ENCODE assay signal across 9 cellular contexts in the genomic region with DNA sequence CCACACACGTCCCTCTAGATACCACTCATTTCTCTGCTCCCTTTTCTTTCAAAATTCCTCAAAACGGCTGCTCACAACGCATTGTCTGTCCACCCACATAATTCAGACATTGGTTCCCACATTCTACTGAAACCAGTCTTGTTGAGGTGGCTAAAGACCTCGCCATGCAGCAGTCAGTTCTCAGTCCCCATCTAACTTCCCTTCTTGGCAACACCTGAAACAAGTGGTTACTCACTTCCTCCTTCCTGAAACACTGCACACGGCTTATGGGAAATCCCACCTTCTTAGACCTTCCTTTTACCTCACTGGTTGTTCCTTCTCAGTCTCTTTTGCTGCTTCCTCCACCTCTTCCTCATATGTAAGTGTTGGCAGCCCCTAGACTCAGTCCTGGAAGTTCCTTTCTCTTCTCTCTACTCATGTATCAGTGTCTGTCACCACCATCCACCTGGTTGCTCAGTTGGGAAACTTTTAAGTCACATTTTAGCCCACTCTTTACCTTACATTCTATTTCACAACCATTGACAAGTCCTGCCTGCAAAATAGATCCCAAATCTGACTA.
DNase-seq lines count a peak whose midpoint lies in the region; ATAC-seq and TF ChIP-seq lines count a peak whose summit lies in the region.
"Had no signal": no experiment of that assay in that cellular context is flagged by ENCODE, and none has a peak within 500 bp of the region (broad histone marks: within the 10 kb centered on the region; RNA-seq: fewer than 3 reads in every experiment).

No MANE protein-coding gene starts in this region.

- ATAC-seq in HG02885 (IDR thresholded peaks at IDR 0.05; ENCODE audit: poor library complexity, unreplicated experiment) (peak; percentile 98), upper lobe of right lung (peak; percentile 31), WTC11 (no peak)
- ATAC-seq: sciatic nerve had no signal

- H3K27me3 ChIP-seq in upper lobe of right lung, result no peaks in the 10 kb centered on the region

- POLR2A ChIA-PET in OCI-LY7 (lab: Charles Lee), result interaction anchor here (1.4 kb wide), 1 partner anchor 12 kb away, joined by 3 read pairs; no protein-coding TSS in a partner anchor
- POLR2A ChIA-PET in WTC11 (lab: Charles Lee), result no interaction called here

- H3K27ac ChIP-seq in OCI-LY7 (ENCODE audit: low read depth, low read length, poor library complexity, severe bottlenecking) (no peak overlapping the region), upper lobe of right lung (no peak overlapping the region)

- peaks cover 9% of the 10 kb centered on the region for H3K4me1 ChIP-seq in OCI-LY7 (ENCODE audit: insufficient read depth, low read length, poor library complexity, severe bottlenecking)
- peaks cover 3% of the 10 kb centered on the region for H3K4me1 ChIP-seq in upper lobe of right lung

- no peaks in the 10 kb centered on the region for H3K79me2 ChIP-seq in OCI-LY7 (ENCODE audit: insufficient read depth, low read depth, low read length)

- H3K36me3 Mint-ChIP-seq in WTC11, result no peaks in the 10 kb centered on the region

- H3K27ac Mint-ChIP-seq in WTC11, result no peak overlapping the region

- TF ChIP-seq CTCF in OCI-LY7 (conservative IDR thresholded peaks at IDR 0.05; ENCODE audit: low read length) (no peak), upper lobe of right lung (IDR thresholded peaks at IDR 0.05) (no peak), WTC11 (IDR thresholded peaks at IDR 0.05) (no peak)

- H3K4me1 Mint-ChIP-seq in WTC11, result peaks cover 12% of the 10 kb centered on the region

- H3K9me3 Mint-ChIP-seq in WTC11, result peaks cover 16% of the 10 kb centered on the region

- H4K20me1 ChIP-seq in OCI-LY7 (ENCODE audit: insufficient read depth, low read length), result no peaks in the 10 kb centered on the region

- H2AFZ ChIP-seq in OCI-LY7 (ENCODE audit: low read length), result peak overlapping the region; percentile 93

- peak overlapping the region; percentile 38; the same call in 1 of the 2 replicates for H3K4me2 ChIP-seq in OCI-LY7 (ENCODE audit: low read length)

- H3K9me3 ChIP-seq in OCI-LY7 (ENCODE audit: low read length) (peaks cover 3% of the 10 kb centered on the region; the same call in 1 of the 2 replicates), upper lobe of right lung (no peaks in the 10 kb centered on the region)

- H3K9me2 ChIP-seq in OCI-LY7 (ENCODE audit: insufficient read depth, low read length), result no peaks in the 10 kb centered on the region

- H3K36me3 ChIP-seq in OCI-LY7 (ENCODE audit: insufficient read depth, low read length) (no peaks in the 10 kb centered on the region), upper lobe of right lung (no peaks in the 10 kb centered on the region)

- intact Hi-C loops in OCI-LY7 (cut with micrococcal nuclease; ENCODE audit: unreplicated experiment), result no loop called here
- intact Hi-C loops in upper lobe of right lung (cut with DNase I), result no loop called here

- CTCF ChIA-PET in OCI-LY7 (lab: Charles Lee; ENCODE audit: unreplicated experiment) (no interaction called here), WTC11 (lab: Charles Lee) (interaction anchor here (0.6 to 0.7 kb wide), 2 partner anchors 620 to 642 kb away, joined by 3 to 4 read pairs; no protein-coding TSS in a partner anchor)

- DNase-seq in stimulated activated CD4-positive, alpha-beta T cell treated with anti-CD3 and anti-CD28 coated beads, Interleukin-4, amount 100 ng/mL, for 24 hours, result peak; percentile 4
- DNase-seq in stimulated activated CD4-positive, alpha-beta T cell treated with anti-CD3 and anti-CD28 coated beads, Interleukin-4, amount 100 ng/mL, for 1 hour, result no peak
- DNase-seq in OCI-LY7 (ENCODE audit: low spot score), result peak; percentile 60
- DNase-seq in upper lobe of right lung, result no peak
- no peak for DNase-seq in stimulated activated CD8-positive, alpha-beta memory T cell treated with anti-CD3 and anti-CD28 coated beads, Interleukin-4, amount 100 ng/mL, for 48 hours
- no peak for DNase-seq in WTC11 (ENCODE audit: low spot score)
- DNase-seq in T-helper 9 cell, result no peak

- H3K4me3 Mint-ChIP-seq in WTC11, result no peak overlapping the region

- H3K4me3 ChIP-seq in OCI-LY7 (ENCODE audit: low read depth, low read length, poor library complexity, severe bottlenecking), result peak overlapping the region; percentile 11
- no peak overlapping the region for H3K4me3 ChIP-seq in upper lobe of right lung

- no TSS peak for BruUV-seq in OCI-LY7 (replicated peaks; lab: Mats Ljungman, UMichigan)

- no peaks in the 10 kb centered on the region for H3K27me3 Mint-ChIP-seq in WTC11 (ENCODE audit: low read depth)

TF ChIP-seq in WTC11, 78 proteins besides CTCF, POLR2A, EP300 and RAD21:
- TF ChIP-seq NR2C2 (CRISPR knock-in tag; IDR thresholded peaks at IDR 0.05) (no peak), ZNF232 (CRISPR knock-in tag; IDR thresholded peaks at IDR 0.05) (no peak)

Comparison
In these comparisons a context has a peak if more than half of its experiments do, and no peak if none do; other contexts are left out.
1. DNase-seq: peak in stimulated activated CD4-positive, alpha-beta T cell treated with anti-CD3 and anti-CD28 coated beads, Interleukin-4, amount 100 ng/mL, for 24 hours (single experiment) and OCI-LY7 (single experiment); none in stimulated activated CD4-positive, alpha-beta T cell treated with anti-CD3 and anti-CD28 coated beads, Interleukin-4, amount 100 ng/mL, for 1 hour (single experiment), upper lobe of right lung (single experiment), stimulated activated CD8-positive, alpha-beta memory T cell treated with anti-CD3 and anti-CD28 coated beads, Interleukin-4, amount 100 ng/mL, for 48 hours (single experiment), WTC11 (single experiment) and T-helper 9 cell (single experiment).